In genomic region chr22:30827646-30828045, GRCh38 we compare ENCODE assay signal across 24 cellular contexts.
"Had no signal": no experiment of that assay in that cellular context is flagged by ENCODE, and none has a peak within 500 bp of the region (broad histone marks: within the 10 kb centered on the region; RNA-seq: fewer than 3 reads in every experiment).

No MANE protein-coding gene starts in this region.

- H3K27ac ChIP-seq: colonic mucosa, left lung, ovary, psoas muscle, sigmoid colon, spleen, thyroid gland had no signal

- H3K4me3 Mint-ChIP-seq: central memory CD8-positive, alpha-beta T cell; naive thymus-derived CD8-positive, alpha-beta T cell; nephron progenitor cell; stimulated activated memory B cell treated with anti-CD40 and anti-IgM and Interleukin-4, amounts not matched to agents 10 μg/mL and 1 μg/mL and 100 μg/mL, for 72 hours; stimulated activated naive CD8-positive, alpha-beta T cell treated with anti-CD3 and anti-CD28 coated beads, Interleukin-15, Interleukin-2, amounts not matched to agents 100 ng/mL and 50 ng/mL, for 24 hours had no signal

- H3K27ac Mint-ChIP-seq: nephron progenitor cell; stimulated activated memory B cell treated with anti-CD40 and anti-IgM and Interleukin-4, amounts not matched to agents 10 μg/mL and 1 μg/mL and 100 μg/mL, for 72 hours had no signal

- FAIRE-seq: endothelial cell of umbilical vein, frontal cortex had no signal

- H3K4me3 ChIP-seq: colonic mucosa, left lung, ovary, psoas muscle, sigmoid colon, spleen, thyroid gland had no signal

- DNase-seq: colonic mucosa; dermis blood vessel endothelial cell; effector memory CD4-positive, alpha-beta T cell; erythroblast; hypothalamus; left lung; mesenchymal stem cell; midbrain; naive thymus-derived CD8-positive, alpha-beta T cell; nephron progenitor cell; nucleus accumbens; ovary; psoas muscle; right cardiac atrium; sigmoid colon; spleen; stimulated activated CD4-positive, alpha-beta T cell treated with anti-CD3 and anti-CD28 coated beads, Interleukin-4, amount 100 ng/mL, for 4 hours; thyroid gland; trophoblast cell had no signal

- H3K36me3 Mint-ChIP-seq: naive thymus-derived CD8-positive, alpha-beta T cell; stimulated activated memory B cell treated with anti-CD40 and anti-IgM and Interleukin-4, amounts not matched to agents 10 μg/mL and 1 μg/mL and 100 μg/mL, for 72 hours had no signal

- H3K4me1 Mint-ChIP-seq: central memory CD8-positive, alpha-beta T cell; nephron progenitor cell; stimulated activated memory B cell treated with anti-CD40 and anti-IgM and Interleukin-4, amounts not matched to agents 10 μg/mL and 1 μg/mL and 100 μg/mL, for 72 hours had no signal

- H3K9me3 ChIP-seq: colonic mucosa, left lung, ovary, psoas muscle, sigmoid colon, spleen, thyroid gland had no signal

- H3K9me3 Mint-ChIP-seq: central memory CD8-positive, alpha-beta T cell; naive thymus-derived CD8-positive, alpha-beta T cell; nephron progenitor cell; stimulated activated memory B cell treated with anti-CD40 and anti-IgM and Interleukin-4, amounts not matched to agents 10 μg/mL and 1 μg/mL and 100 μg/mL, for 72 hours; stimulated activated naive CD8-positive, alpha-beta T cell treated with anti-CD3 and anti-CD28 coated beads, Interleukin-15, Interleukin-2, amounts not matched to agents 100 ng/mL and 50 ng/mL, for 24 hours had no signal

- H3K36me3 ChIP-seq: colonic mucosa, left lung, ovary, sigmoid colon, spleen, thyroid gland had no signal

- ATAC-seq: left lung; naive thymus-derived CD8-positive, alpha-beta T cell; right cardiac atrium; stimulated activated memory B cell treated with anti-CD40 and anti-IgM and Interleukin-4, amounts not matched to agents 10 μg/mL and 1 μg/mL and 100 μg/mL, for 72 hours had no signal

- H3K27me3 ChIP-seq: ovary, thyroid gland had no signal
